In the genomic region with DNA sequence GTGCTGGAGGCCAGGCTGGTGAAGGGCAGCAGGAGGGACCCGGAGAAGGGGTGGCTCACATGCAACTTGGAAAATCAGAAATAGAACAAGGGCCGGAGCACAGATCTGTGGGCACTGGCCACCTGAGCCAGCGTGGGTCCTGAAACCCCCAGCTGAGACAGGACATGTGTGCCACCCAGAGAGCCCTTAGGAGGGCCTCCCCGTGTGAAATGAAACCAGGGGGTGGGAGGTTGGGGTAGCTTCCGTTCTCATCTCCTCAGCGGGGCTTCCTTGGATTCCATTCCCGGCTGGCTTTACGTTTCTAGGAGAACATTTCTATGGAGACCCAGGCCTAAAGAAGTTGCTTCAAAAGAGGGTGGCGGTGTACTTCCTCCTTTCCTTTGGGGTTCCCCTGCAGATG, we compare ENCODE assay signal across 18 cellular contexts. TPM values are rescaled to one million over a fixed set of nuclear protein-coding genes. Genes with fewer than 3 reads are reported as not detected.
DNase-seq lines count a peak whose midpoint lies in the region; ATAC-seq and TF ChIP-seq lines count a peak whose summit lies in the region.
"Had no signal": no experiment of that assay in that cellular context is flagged by ENCODE, and none has a peak within 500 bp of the region (broad histone marks: within the 10 kb centered on the region; RNA-seq: fewer than 3 reads in every experiment).

No MANE protein-coding gene starts in this region.

- H3F3A ChIP-seq in GM23338 (replicated peaks; ENCODE audit: low read depth): peaks cover 32% of the 10 kb centered on the region
- no peaks in the 10 kb centered on the region for H3F3A ChIP-seq in neural cell (ENCODE audit: insufficient read depth, low read length, poor library complexity, severe bottlenecking)

- H3K27me3 ChIP-seq in GM23338 (ENCODE audit: insufficient read depth): peaks cover 94% of the 10 kb centered on the region
- peaks cover 13% of the 10 kb centered on the region for H3K27me3 ChIP-seq in neural cell (ENCODE audit: insufficient read depth, low read depth, low read length)
- no peaks in the 10 kb centered on the region for H3K27me3 ChIP-seq in BE2C

- H3K9me3 Mint-ChIP-seq in GM23338: no peaks in the 10 kb centered on the region; the same call in 2 of the 3 replicates
- no peaks in the 10 kb centered on the region for H3K9me3 Mint-ChIP-seq in WTC11
- H3K9me3 Mint-ChIP-seq in glutamatergic neuron (ENCODE audit: unreplicated experiment): peaks cover 7% of the 10 kb centered on the region
- no peaks in the 10 kb centered on the region for H3K9me3 Mint-ChIP-seq in activated naive CD4-positive, alpha-beta T cell treated with anti-CD3 and anti-CD28 coated beads, Interleukin-2, amount 50 U/mL, for 72 hours
- H3K9me3 Mint-ChIP-seq: CD4-positive, CD25-positive, alpha-beta regulatory T cell had no signal

- POLR2A ChIA-PET in WTC11 (lab: Charles Lee): interaction anchor here (0.9 to 2.1 kb wide), 3 partner anchors 10 to 27 kb away, joined by 4 to 7 read pairs (median 5); no protein-coding TSS in a partner anchor

- no peaks in the 10 kb centered on the region for H3K36me3 ChIP-seq in GM23338 (ENCODE audit: insufficient read depth)
- no peaks in the 10 kb centered on the region for H3K36me3 ChIP-seq in neural cell (ENCODE audit: insufficient read depth, low read length)
- H3K36me3 ChIP-seq in BE2C: no peaks in the 10 kb centered on the region

- no peak overlapping the region for H3K9ac ChIP-seq in neural cell (ENCODE audit: low read length)

- TF ChIP-seq RAD21 in neural cell (conservative IDR thresholded peaks at IDR 0.05): no peak

- H3K27ac ChIP-seq in GM23338 (ENCODE audit: low read depth) (no peak overlapping the region), neural cell (ENCODE audit: low read length) (no peak overlapping the region)
- H3K27ac ChIP-seq: HL-60 had no signal

- H3K79me2 ChIP-seq in GM23338 (replicated peaks; ENCODE audit: insufficient read depth) (peaks cover 76% of the 10 kb centered on the region), neural cell (replicated peaks; ENCODE audit: insufficient read depth, low read length) (peaks cover 94% of the 10 kb centered on the region)

- H3K4me1 ChIP-seq in GM23338 (ENCODE audit: insufficient read depth): peaks cover 81% of the 10 kb centered on the region
- H3K4me1 ChIP-seq in BE2C: peaks cover 10% of the 10 kb centered on the region

- H4K20me1 ChIP-seq in GM23338 (replicated peaks; ENCODE audit: insufficient read depth) (peaks cover 16% of the 10 kb centered on the region; the same call in 1 of the 2 replicates), neural cell (ENCODE audit: insufficient read depth) (peaks cover 55% of the 10 kb centered on the region)

- H2AFZ ChIP-seq in GM23338: no peak overlapping the region
- H2AFZ ChIP-seq in neural cell (ENCODE audit: low read depth, low read length): no peak overlapping the region

- H3K9me2 ChIP-seq in GM23338 (ENCODE audit: insufficient read depth) (no peaks in the 10 kb centered on the region), neural cell (ENCODE audit: insufficient read depth, low read length) (no peaks in the 10 kb centered on the region)

- ATAC-seq in GM23338 (no peak), WTC11 (no peak)
- no peak for ATAC-seq in activated naive CD4-positive, alpha-beta T cell treated with anti-CD3 and anti-CD28 coated beads, Interleukin-2, amount 50 U/mL, for 72 hours

- H3K4me1 Mint-ChIP-seq in GM23338 (peaks cover 77% of the 10 kb centered on the region), WTC11 (peaks cover 80% of the 10 kb centered on the region), glutamatergic neuron (ENCODE audit: low read depth, unreplicated experiment) (peaks cover 18% of the 10 kb centered on the region)

- DNase-seq in GM23338 (ENCODE audit: low spot score) (no peak), WTC11 (ENCODE audit: low spot score) (no peak), glutamatergic neuron (no peak), BE2C (no peak), RKO (ENCODE audit: low spot score) (no peak), NCI-H2171 (lab: John Stamatoyannopoulos, UW) (no peak)
- DNase-seq in activated naive CD4-positive, alpha-beta T cell treated with anti-CD3 and anti-CD28 coated beads, Interleukin-2, amount 50 U/mL, for 72 hours (ENCODE audit: low spot score in 2 of 2): no peak
- DNase-seq: CD4-positive, CD25-positive, alpha-beta regulatory T cell; H7; KG1; NCI-H1694; NCI-H2081 treated with DMSO at 0.1 percent for 48 hours; NCI-H446 treated with DMSO at 0.1 percent for 48 hours; NCI-H526 treated with DMSO at 0.1 percent for 48 hours; SHP77 had no signal

- H3K4me3 Mint-ChIP-seq in GM23338: peak overlapping the region; percentile 33; the same call in 2 of the 3 replicates
- no peak overlapping the region for H3K4me3 Mint-ChIP-seq in WTC11
- H3K4me3 Mint-ChIP-seq in glutamatergic neuron (ENCODE audit: unreplicated experiment): peak overlapping the region; percentile 40
- H3K4me3 Mint-ChIP-seq: B cell had no signal

- peaks cover 87% of the 10 kb centered on the region for H3K27me3 Mint-ChIP-seq in GM23338 (ENCODE audit: insufficient read depth, low read depth, poor library complexity)
- peaks cover 98% of the 10 kb centered on the region for H3K27me3 Mint-ChIP-seq in WTC11 (ENCODE audit: low read depth)
- peaks cover 6% of the 10 kb centered on the region for H3K27me3 Mint-ChIP-seq in glutamatergic neuron (ENCODE audit: unreplicated experiment)
- H3K27me3 Mint-ChIP-seq: B cell had no signal

- CTCF ChIA-PET in WTC11 (lab: Charles Lee): interaction anchor here (0.9 to 3.9 kb wide), 10 partner anchors 33 to 180 kb away, joined by 3 to 26 read pairs (median 6); no protein-coding TSS in a partner anchor

- H3K36me3 Mint-ChIP-seq in GM23338 (ENCODE audit: low read depth) (peaks cover 21% of the 10 kb centered on the region), WTC11 (no peaks in the 10 kb centered on the region), glutamatergic neuron (ENCODE audit: unreplicated experiment) (no peaks in the 10 kb centered on the region)
- H3K36me3 Mint-ChIP-seq in activated naive CD4-positive, alpha-beta T cell treated with anti-CD3 and anti-CD28 coated beads, Interleukin-2, amount 50 U/mL, for 72 hours: peaks cover 0 to 6% of the 10 kb centered on the region in 2 donors

- TF ChIP-seq CTCF in GM23338 (conservative IDR thresholded peaks at IDR 0.05; ENCODE audit: low read depth in 2 of 2) (no peak), WTC11 (IDR thresholded peaks at IDR 0.05) (no peak), glutamatergic neuron (IDR thresholded peaks at IDR 0.05; ENCODE audit: partially characterized antibody, unreplicated experiment) (no peak), neural cell (IDR thresholded peaks at IDR 0.05; ENCODE audit: poor library complexity, severe bottlenecking) (no peak), BE2C (IDR thresholded peaks at IDR 0.05; ENCODE audit: low read depth, low read length) (no peak)

- H3K9me3 ChIP-seq in neural cell (ENCODE audit: low read length): no peaks in the 10 kb centered on the region
- H3K9me3 ChIP-seq in BE2C: no peaks in the 10 kb centered on the region

- no peak for TF ChIP-seq EP300 in neural cell (conservative IDR thresholded peaks at IDR 0.05; ENCODE audit: poor library complexity, severe bottlenecking)

- H3K4me3 ChIP-seq in GM23338: peak overlapping the region; percentile 34; the same call in 1 of the 2 replicates
- peak overlapping the region; percentile 93 for H3K4me3 ChIP-seq in neural cell (ENCODE audit: low read length)
- H3K4me3 ChIP-seq in BE2C (ENCODE audit: low read depth, low read length): no peak overlapping the region

- H3K27ac Mint-ChIP-seq in GM23338 (no peak overlapping the region), WTC11 (no peak overlapping the region), glutamatergic neuron (ENCODE audit: unreplicated experiment) (no peak overlapping the region)
- no peak overlapping the region for H3K27ac Mint-ChIP-seq in activated naive CD4-positive, alpha-beta T cell treated with anti-CD3 and anti-CD28 coated beads, Interleukin-2, amount 50 U/mL, for 72 hours
- H3K27ac Mint-ChIP-seq: B cell; CD4-positive, CD25-positive, alpha-beta regulatory T cell had no signal

- H3K4me2 ChIP-seq in GM23338 (peak overlapping the region; percentile 58), neural cell (ENCODE audit: low read length) (no peak overlapping the region)

TF ChIP-seq in GM23338, 12 proteins besides CTCF, POLR2A, EP300 and RAD21 (continues in another document):
- TF ChIP-seq EZH2phosphoT487 (IDR thresholded peaks at IDR 0.05; ENCODE audit: unreplicated experiment): no peak

TF ChIP-seq in WTC11, 78 proteins besides CTCF, POLR2A, EP300 and RAD21 (continues in another document):
- peak; percentile 27; the same call in 1 of the 2 replicates for TF ChIP-seq ZNF423 (CRISPR knock-in tag; IDR thresholded peaks at IDR 0.05)

TF ChIP-seq in neural cell, 6 proteins besides CTCF, POLR2A, EP300 and RAD21 (continues in another document):
- TF ChIP-seq MXI1 (conservative IDR thresholded peaks at IDR 0.05; ENCODE audit: poor library complexity, severe bottlenecking) (no peak), POLR2AphosphoS5 (IDR thresholded peaks at IDR 0.05) (no peak), SMC3 (conservative IDR thresholded peaks at IDR 0.05; ENCODE audit: poor library complexity) (no peak), EZH2 (IDR thresholded peaks at IDR 0.05; ENCODE audit: borderline replicate concordance, insufficient read depth, low read length, poor library complexity, severe bottlenecking) (no peak), TAF1 (IDR thresholded peaks at IDR 0.05; ENCODE audit: low read depth) (no peak)

RNA-seq across cellular contexts. Expression of a gene that starts 5.7 kb away (rescaled TPM):
- total RNA-seq in GM23338 (2014; rRNA removed; shearing (Covaris generic)): 9.7 and 13.5 TPM in 2 replicates
- polyA plus RNA-seq in GM23338 (2016; fragmentation: Nextera tagmentation; extraction: Ambion mirVana) (5.1 and 6.3 TPM in 2 replicates), neural cell (7.1 and 9.7 TPM in 2 replicates)
- total RNA-seq in WTC11 (2021) (19.5 to 36.6 TPM (median 19.8 TPM) in 3 replicates), glutamatergic neuron (ENCODE audit: unreplicated experiment) (27.9 TPM)
- 25.9 and 31.2 TPM in 2 replicates for polyA minus RNA-seq in neural cell
- polyA plus RNA-seq in BE2C (2012; ENCODE audit: insufficient read depth, insufficient read length, low read depth): 42.7 TPM
- total RNA-seq in activated naive CD4-positive, alpha-beta T cell treated with anti-CD3 and anti-CD28 coated beads, Interleukin-2, amount 50 U/mL, for 72 hours: 10 to 100 TPM in 1 of 2 donors, 1 to 10 TPM in 1; 3.7 to 17.4 TPM
